8 cellular contexts compared by ENCODE assay signal in the genomic region with DNA sequence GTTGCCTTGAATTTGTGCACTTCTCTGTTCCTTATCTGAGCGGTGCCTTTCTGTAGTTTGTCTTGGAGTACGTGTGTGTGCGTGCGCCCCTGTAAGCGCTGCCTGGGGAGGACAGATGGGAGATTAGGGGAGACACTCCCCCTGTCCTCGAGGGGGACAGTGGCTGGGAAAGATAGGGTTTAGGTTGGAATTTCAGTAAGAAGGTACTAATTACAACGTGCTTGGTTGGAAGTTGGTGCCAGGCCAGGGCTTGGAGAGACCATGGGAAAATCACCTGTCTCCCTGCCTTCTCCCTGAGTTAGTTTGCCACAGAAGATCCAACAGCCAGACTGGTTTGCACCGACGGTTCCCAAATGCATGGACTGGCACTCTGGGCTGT.
DNase-seq lines count a peak whose midpoint lies in the region; ATAC-seq, FAIRE-seq and TF ChIP-seq lines count a peak whose summit lies in the region.

No MANE protein-coding gene starts in this region.

- H3K36me3 ChIP-seq in A673 (ENCODE audit: insufficient read depth, low read length, poor library complexity, severe bottlenecking), result peaks cover 14% of the 10 kb centered on the region
- H3K36me3 ChIP-seq in adrenal gland (replicated peaks in 1 of 2), result peaks cover 0 to 15% of the 10 kb centered on the region in 2 donors
- H3K36me3 ChIP-seq in small intestine (ENCODE audit: control insufficient read depth in 2 of 2, insufficient read depth in 2 of 2, low read length in 2 of 2), result peaks cover 0 to 2% of the 10 kb centered on the region in 2 donors

- intact Hi-C loops in A673 (cut with micrococcal nuclease; ENCODE audit: unreplicated experiment), result loop anchor here (5.0 kb wide), 2 partner anchors 374 to 719 kb away; no protein-coding TSS in a partner anchor
- intact Hi-C loops in adrenal gland (cut with DNase I), result loop anchor here (5.0 to 10.0 kb wide), 2 partner anchors 174 to 676 kb away; no protein-coding TSS in a partner anchor

- no peak for TF ChIP-seq POLR2A in adrenal gland (IDR thresholded peaks at IDR 0.05)

- ATAC-seq in GM19023 (IDR thresholded peaks at IDR 0.05; ENCODE audit: unreplicated experiment), result peak; percentile 11
- peak; percentile 19 for ATAC-seq in HG03432 (IDR thresholded peaks at IDR 0.05; ENCODE audit: unreplicated experiment)
- no peak for ATAC-seq in HG03469 (IDR thresholded peaks at IDR 0.05; ENCODE audit: unreplicated experiment)

- 8 to 14% (median 11%) methylated on average over 9 of the region's 9 CpGs for WGBS in adrenal gland, 4 donors
- 5 to 12% (median 7%) methylated on average over 9 of the region's 9 CpGs for WGBS in small intestine, 3 donors

- CTCF ChIA-PET in A673 (lab: Charles Lee), result interaction anchor here (1.2 kb wide), 1 partner anchor 172 kb away, joined by 3 read pairs; no protein-coding TSS in a partner anchor

- H3K9me3 ChIP-seq in A673 (ENCODE audit: low read depth, low read length, poor library complexity, severe bottlenecking) (no peaks in the 10 kb centered on the region), adrenal gland (replicated peaks in 1 of 3) (no peaks in the 10 kb centered on the region), iPS-18c (ENCODE audit: control insufficient read depth, insufficient read depth, low read length) (no peaks in the 10 kb centered on the region), small intestine (ENCODE audit: control insufficient read depth, low read depth) (no peaks in the 10 kb centered on the region)

- H3K4me3 ChIP-seq in A673 (ENCODE audit: low read depth, low read length, poor library complexity, severe bottlenecking) (peak overlapping the region; percentile 59), adrenal gland (peak overlapping the region in 3 of 4 donors; percentile 19 to 47 (median 31)), iPS-18c (ENCODE audit: insufficient read depth, low read depth, low read length) (peak overlapping the region; percentile 59), small intestine (ENCODE audit: low read depth in 1 of 2, low read length in 2 of 2) (peak overlapping the region in 1 of 2 donors; percentile 77)

- H3K27me3 ChIP-seq in A673 (replicated peaks; ENCODE audit: insufficient read depth, low read depth, low read length, poor library complexity) (no peaks in the 10 kb centered on the region), adrenal gland (no peaks in the 10 kb centered on the region), small intestine (ENCODE audit: control insufficient read depth in 2 of 2, insufficient read depth in 2 of 2, low read length in 2 of 2) (no peaks in the 10 kb centered on the region)

- TF ChIP-seq CTCF in A673 (conservative IDR thresholded peaks at IDR 0.05; ENCODE audit: low read depth, low read length), result no peak
- TF ChIP-seq CTCF in adrenal gland (IDR thresholded peaks at IDR 0.05), result no peak

- FAIRE-seq in small intestine (lab: Jason Lieb, UNC), result no peak

- H3K4me1 ChIP-seq in A673 (ENCODE audit: insufficient read depth, low read length, poor library complexity, severe bottlenecking) (peaks cover 61% of the 10 kb centered on the region), adrenal gland (replicated peaks in 1 of 2) (peaks cover 14 to 57% of the 10 kb centered on the region in 2 donors), small intestine (ENCODE audit: control insufficient read depth in 2 of 2, insufficient read depth in 1 of 2, low read depth in 1 of 2, low read length in 1 of 2) (peaks cover 5 to 26% of the 10 kb centered on the region in 2 donors)

- DNase-seq in A673 (ENCODE audit: low spot score), result no peak
- peak in 5 of 7 donors; percentile 19 to 71 (median 33) for DNase-seq in adrenal gland
- DNase-seq in small intestine, result no peak
- DNase-seq in NCI-H1694 treated with DMSO at 0.1 percent for 48 hours (lab: John Stamatoyannopoulos, UW), result no peak

- BruUV-seq in A673 (replicated peaks; lab: Mats Ljungman, UMichigan), result no TSS peak

- H3K27ac ChIP-seq in A673 (ENCODE audit: low read depth, low read length, poor library complexity, severe bottlenecking) (peak overlapping the region; percentile 80), adrenal gland (peak overlapping the region in 4 of 5 donors; percentile 71 to 88 (median 79)), small intestine (ENCODE audit: low read depth in 1 of 2, low read length in 1 of 2) (peak overlapping the region; percentile 89 to 90)

- POLR2A ChIA-PET in A673 (lab: Charles Lee; ENCODE audit: low non-redundant PET), result interaction anchor here (0.6 kb wide), 1 partner anchor 160 kb away, joined by 6 read pairs; no protein-coding TSS in a partner anchor

Comparison
In these comparisons a context has a peak if more than half of its experiments do, and no peak if none do; other contexts are left out.
1. DNase-seq: peak in adrenal gland (5 of 7); none in A673 (single experiment), small intestine (single experiment) and NCI-H1694 treated with DMSO at 0.1 percent for 48 hours (single experiment).
2. Peak in every context shown above with its lines, with median percentiles within 50 percentile points of each other: H3K27ac ChIP-seq.